In genomic region chr22:31490496-31490925, GRCh38 we compare ENCODE assay signal across 8 cellular contexts. TPM values are rescaled to one million over a fixed set of nuclear protein-coding genes. Genes with fewer than 3 reads are reported as not detected.
DNase-seq lines count a peak whose midpoint lies in the region; ATAC-seq and TF ChIP-seq lines count a peak whose summit lies in the region.

No MANE protein-coding gene starts in this region.

- peak overlapping the region; percentile 97 to 99 (median 98) for H3K27ac Mint-ChIP-seq in CD14-positive monocyte
- H3K27ac Mint-ChIP-seq in activated naive CD4-positive, alpha-beta T cell treated with anti-CD3 and anti-CD28 coated beads for 36 hours, result peak overlapping the region; percentile 97

- CTCF ChIA-PET in activated naive CD4-positive, alpha-beta T cell treated with anti-CD3 and anti-CD28 coated beads for 36 hours (lab: Charles Lee), result interaction anchor here (1.0 to 1.7 kb wide), 3 partner anchors 28 to 147 kb away, joined by 3 to 6 read pairs (median 4); no protein-coding TSS in a partner anchor

- H3K36me3 Mint-ChIP-seq in CD14-positive monocyte, result peaks cover 13 to 20% of the 10 kb centered on the region in 2 donors
- peaks cover 14% of the 10 kb centered on the region for H3K36me3 Mint-ChIP-seq in activated naive CD4-positive, alpha-beta T cell treated with anti-CD3 and anti-CD28 coated beads for 36 hours (ENCODE audit: low read depth)

- peaks cover 0 to 3% (median 0%) of the 10 kb centered on the region in 3 donors for H3K27me3 Mint-ChIP-seq in CD14-positive monocyte (ENCODE audit: low read depth in 3 of 3)
- H3K27me3 Mint-ChIP-seq in activated naive CD4-positive, alpha-beta T cell treated with anti-CD3 and anti-CD28 coated beads for 36 hours (ENCODE audit: low read depth), result no peaks in the 10 kb centered on the region

- peaks cover 22% of the 10 kb centered on the region for H3K36me3 ChIP-seq in RWPE2 (ENCODE audit: low read depth)
- peaks cover 0 to 3% (median 0%) of the 10 kb centered on the region in 4 donors for H3K36me3 ChIP-seq in transverse colon

- intact Hi-C loops in CD14-positive monocyte (cut with micrococcal nuclease), result loop anchor here (10.0 kb wide), 2 partner anchors 144 to 264 kb away; partner anchors contain the start of genes DEPDC5 (in 1 of the 2) and PRR14L (in 1 of the 2)
- intact Hi-C loops in activated naive CD4-positive, alpha-beta T cell treated with anti-CD3 and anti-CD28 coated beads for 36 hours (cut with micrococcal nuclease), result loop anchor here (5.0 to 10.0 kb wide), 2 partner anchors 198 to 276 kb away; partner anchors contain the start of genes LIMK2 and PIK3IP1
- intact Hi-C loops in transverse colon (cut with DNase I; ENCODE audit: low total_unique reads), result no loop called here

- WGBS in transverse colon (ENCODE audit: low coverage in 1 of 2), 2 donors, result 1 to 2% methylated on average over 7 to 15 of the region's 15 CpGs

- no peaks in the 10 kb centered on the region for H3K27me3 ChIP-seq in RWPE2 (ENCODE audit: insufficient read depth, poor library complexity, severe bottlenecking)
- H3K27me3 ChIP-seq in transverse colon, result no peaks in the 10 kb centered on the region

- peak overlapping the region; percentile 78 for H3K27ac ChIP-seq in RWPE2 (ENCODE audit: poor library complexity, severe bottlenecking)
- H3K27ac ChIP-seq in transverse colon, result peak overlapping the region; percentile 93 to 99 (median 96)

- H3K4me1 Mint-ChIP-seq in CD14-positive monocyte, result peaks cover 28% of the 10 kb centered on the region
- H3K4me1 Mint-ChIP-seq in activated naive CD4-positive, alpha-beta T cell treated with anti-CD3 and anti-CD28 coated beads for 36 hours (ENCODE audit: low read depth), result peaks cover 44% of the 10 kb centered on the region

- peak; percentile 93 for DNase-seq in CD14-positive monocyte (ENCODE audit: low spot score)
- no peak for DNase-seq in RWPE2 (ENCODE audit: low spot score)
- DNase-seq in activated naive CD4-positive, alpha-beta T cell treated with anti-CD3 and anti-CD28 coated beads for 36 hours, result peak; percentile 74
- DNase-seq in germinal center (ENCODE audit: low spot score), result peak; percentile 86
- DNase-seq in nucleus accumbens (lab: John Stamatoyannopoulos, UW), result peak in 48 of 56 donors; percentile 5 to 76 (median 33)
- DNase-seq in transverse colon, result peak; percentile 78

- no peaks in the 10 kb centered on the region for H3K4me1 ChIP-seq in RWPE2 (ENCODE audit: insufficient read depth, poor library complexity, severe bottlenecking)
- H3K4me1 ChIP-seq in transverse colon, result peaks cover 16 to 30% (median 26%) of the 10 kb centered on the region in 4 donors

- TF ChIP-seq CTCF in CD14-positive monocyte (IDR thresholded peaks at IDR 0.05), result no peak
- no peak for TF ChIP-seq CTCF in RWPE2 (IDR thresholded peaks at IDR 0.05; ENCODE audit: poor library complexity, severe bottlenecking)
- peak in 2 of 5 experiments; percentile 5 to 26 for TF ChIP-seq CTCF in transverse colon (IDR thresholded peaks at IDR 0.05)

- peak overlapping the region; percentile 74 for H3K4me3 ChIP-seq in RWPE2 (ENCODE audit: severe bottlenecking)
- peak overlapping the region; percentile 48 to 94 (median 90) for H3K4me3 ChIP-seq in transverse colon

- peak; percentile 5 for TF ChIP-seq POLR2A in transverse colon (IDR thresholded peaks at IDR 0.05)

- in situ Hi-C loops in transverse colon (cut with MboI; ENCODE audit: low pct_ligation_motif_present in 1 of 4, low pct_unique_long_range_greater_than_20kb in 1 of 4, low sequenced_read_pairs in 3 of 4), result loop anchor here in 1 of 4 donors (25.0 kb wide), 1 partner anchor 147 kb away; no protein-coding TSS in a partner anchor

- H3K9me3 Mint-ChIP-seq in CD14-positive monocyte, result no peaks in the 10 kb centered on the region
- no peaks in the 10 kb centered on the region for H3K9me3 Mint-ChIP-seq in activated naive CD4-positive, alpha-beta T cell treated with anti-CD3 and anti-CD28 coated beads for 36 hours

- ATAC-seq in GM19043 (IDR thresholded peaks at IDR 0.05; ENCODE audit: low read depth, unreplicated experiment), result peak; percentile 52
- ATAC-seq in HG03342 (IDR thresholded peaks at IDR 0.05; ENCODE audit: unreplicated experiment), result peak; percentile 61
- ATAC-seq in RWPE2 (ENCODE audit: low read depth), result peak; percentile 79

- H3K4me3 Mint-ChIP-seq in CD14-positive monocyte, result peak overlapping the region; percentile 92 to 95
- peak overlapping the region; percentile 83 for H3K4me3 Mint-ChIP-seq in activated naive CD4-positive, alpha-beta T cell treated with anti-CD3 and anti-CD28 coated beads for 36 hours

- no peak for TF ChIP-seq EP300 in transverse colon (IDR thresholded peaks at IDR 0.05; ENCODE audit: low read depth)

- no peaks in the 10 kb centered on the region for H3K9me3 ChIP-seq in RWPE2 (ENCODE audit: severe bottlenecking)
- no peaks in the 10 kb centered on the region for H3K9me3 ChIP-seq in transverse colon

RNA-seq across cellular contexts. Expression of gene EIF4ENIF1, which starts 0.9 kb away (rescaled TPM):
- 10 to 100 TPM in 1 of 2 donors, 1 to 10 TPM in 1; 2.5 to 11.5 TPM for polyA plus RNA-seq in CD14-positive monocyte
- 10 to 100 TPM; 28.1 to 29.0 TPM for total RNA-seq in activated naive CD4-positive, alpha-beta T cell treated with anti-CD3 and anti-CD28 coated beads for 36 hours
- 10 to 100 TPM; 14.4 to 66.1 (median 17.2) TPM for total RNA-seq in transverse colon

RNA-seq across cellular contexts. Expression of gene SFI1, which starts 5.8 kb away (rescaled TPM):
- polyA plus RNA-seq in CD14-positive monocyte, result 1 to 10 TPM; 1.7 to 3.6 TPM
- total RNA-seq in activated naive CD4-positive, alpha-beta T cell treated with anti-CD3 and anti-CD28 coated beads for 36 hours, result 100 to 1,000 TPM; 147 to 155 TPM
- total RNA-seq in transverse colon, result 100 to 1,000 TPM in 2 of 4 donors, 10 to 100 TPM in 2; 55.3 to 157 (median 90.1) TPM
